ENCODE assay signal across 17 cellular contexts in the genomic region with DNA sequence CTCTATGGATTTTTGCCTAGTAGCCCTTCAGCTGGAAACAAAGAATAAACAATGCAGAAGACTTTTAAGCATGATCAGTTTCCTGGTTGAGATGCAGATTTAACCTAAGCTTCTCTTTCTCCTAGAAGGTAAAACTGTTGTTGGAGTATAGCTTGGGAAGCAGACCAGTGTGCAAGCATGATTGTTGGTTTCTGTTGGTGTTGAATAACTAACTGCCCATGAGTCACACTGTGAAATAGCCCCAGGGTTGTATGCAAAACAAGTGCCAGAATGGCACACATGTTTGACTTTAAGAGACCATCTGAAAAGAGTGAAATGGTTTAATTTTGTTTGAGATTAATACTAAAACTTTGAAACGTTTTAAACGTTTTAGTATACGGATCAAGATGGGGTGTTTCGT.
DNase-seq lines count a peak whose midpoint lies in the region; ATAC-seq and TF ChIP-seq lines count a peak whose summit lies in the region.
"Had no signal": no experiment of that assay in that cellular context is flagged by ENCODE, and none has a peak within 500 bp of the region (broad histone marks: within the 10 kb centered on the region; RNA-seq: fewer than 3 reads in every experiment).

No MANE protein-coding gene starts in this region.

- no peak overlapping the region for H3K4me3 Mint-ChIP-seq in activated naive CD4-positive, alpha-beta T cell treated with anti-CD3 and anti-CD28 coated beads, Interleukin-2, amount 10 ng/mL, durations not matched to agents 7 days and 5 days
- H3K4me3 Mint-ChIP-seq: activated B cell treated with CpG ODN at 0.5 μM for 24 hours; CD4-positive, CD25-positive, alpha-beta regulatory T cell; immature natural killer cell; stimulated activated naive CD8-positive, alpha-beta T cell treated with anti-CD3 and anti-CD28 coated beads, Interleukin-15, amount 100 ng/mL, for 72 hours had no signal

- H3K4me1 ChIP-seq in Panc1 (ENCODE audit: control insufficient read depth, insufficient read depth, low read length), result peaks cover 8% of the 10 kb centered on the region
- H3K4me1 ChIP-seq in fibroblast of lung (ENCODE audit: control insufficient read depth, extremely low read depth, insufficient read depth, low read length), result no peaks in the 10 kb centered on the region
- H3K4me1 ChIP-seq: Peyer's patch had no signal

- H3K4me1 Mint-ChIP-seq in activated naive CD4-positive, alpha-beta T cell treated with anti-CD3 and anti-CD28 coated beads, Interleukin-2, amount 10 ng/mL, durations not matched to agents 7 days and 5 days, result no peaks in the 10 kb centered on the region
- H3K4me1 Mint-ChIP-seq: activated B cell treated with CpG ODN at 0.5 μM for 24 hours; CD4-positive, CD25-positive, alpha-beta regulatory T cell; immature natural killer cell; stimulated activated naive CD8-positive, alpha-beta T cell treated with anti-CD3 and anti-CD28 coated beads, Interleukin-15, amount 100 ng/mL, for 72 hours had no signal

- H3K9me3 ChIP-seq in Panc1 (ENCODE audit: control insufficient read depth, insufficient read depth, low read depth, low read length) (no peaks in the 10 kb centered on the region), fibroblast of lung (ENCODE audit: control insufficient read depth, insufficient read depth, low read depth, low read length) (no peaks in the 10 kb centered on the region)
- H3K9me3 ChIP-seq: Peyer's patch had no signal

- POLR2A ChIA-PET in AG04449 (lab: Yijun Ruan, JAX), result interaction anchor here (0.8 kb wide), 1 partner anchor 8 kb away, joined by 3 read pairs; no protein-coding TSS in a partner anchor
- POLR2A ChIA-PET in Panc1 (lab: Charles Lee), result no interaction called here

- TF ChIP-seq CTCF in AG04449 (IDR thresholded peaks at IDR 0.05; ENCODE audit: insufficient read depth, low read length, missing control alignments), result no peak
- no peak for TF ChIP-seq CTCF in Panc1 (IDR thresholded peaks at IDR 0.05)
- no peak for TF ChIP-seq CTCF in fibroblast of lung (conservative IDR thresholded peaks at IDR 0.05 in 1 of 2, IDR thresholded peaks at IDR 0.05 in 1 of 2; ENCODE audit: low read depth in 1 of 2, low read length in 2 of 2)

- in situ Hi-C loops in Panc1 (cut with HindIII; ENCODE audit: low pct_unique_long_range_greater_than_20kb, low sequenced_read_pairs), result no loop called here

- no TSS peak for BruUV-seq in Panc1 (replicated peaks; lab: Mats Ljungman, UMichigan)

- no peaks in the 10 kb centered on the region for H4K20me1 ChIP-seq in fibroblast of lung (ENCODE audit: control insufficient read depth, extremely low read depth, insufficient read depth, low read length)

- H3K36me3 ChIP-seq in Panc1 (ENCODE audit: control insufficient read depth, insufficient read depth, low read length) (peaks cover 3% of the 10 kb centered on the region), fibroblast of lung (ENCODE audit: control insufficient read depth, insufficient read depth, low read length) (no peaks in the 10 kb centered on the region)
- H3K36me3 ChIP-seq: Peyer's patch had no signal

- CTCF ChIA-PET in AG04449 (lab: Yijun Ruan, JAX), result no interaction called here
- CTCF ChIA-PET in Panc1 (lab: Charles Lee), result interaction anchor here (0.6 to 0.8 kb wide), 2 partner anchors 70 to 89 kb away, joined by 4 read pairs; no protein-coding TSS in a partner anchor
- CTCF ChIA-PET in activated naive CD4-positive, alpha-beta T cell treated with anti-CD3 and anti-CD28 coated beads, Interleukin-2, amount 10 ng/mL, durations not matched to agents 7 days and 5 days (lab: Charles Lee), result no interaction called here

- H3K27me3 ChIP-seq in Panc1 (ENCODE audit: control insufficient read depth, insufficient read depth, low read length) (no peaks in the 10 kb centered on the region), fibroblast of lung (ENCODE audit: control insufficient read depth, insufficient read depth, low read length) (no peaks in the 10 kb centered on the region)
- H3K27me3 ChIP-seq: Peyer's patch had no signal

- H3K4me3 ChIP-seq in AG04449 (ENCODE audit: low read depth, low read length) (no peak overlapping the region), Panc1 (ENCODE audit: low read depth in 2 of 2, low read length in 2 of 2) (no peak overlapping the region), fibroblast of lung (replicated peaks in 1 of 4; ENCODE audit: control extremely low read depth in 1 of 4, insufficient read depth in 1 of 4, low read depth in 3 of 4, low read length in 4 of 4) (no peak overlapping the region)
- H3K4me3 ChIP-seq: Peyer's patch had no signal

- H3K9ac ChIP-seq in fibroblast of lung (ENCODE audit: insufficient read depth, low read length), result no peak overlapping the region

- DNase-seq in AG04449 (ENCODE audit: low read depth, low spot score) (peak; percentile 14), Panc1 (ENCODE audit: low read depth, low spot score) (peak; percentile 8), fibroblast of lung (ENCODE audit: low read depth in 2 of 2) (peak; percentile 31 to 44), NCI-H1105 (lab: John Stamatoyannopoulos, UW) (no peak)
- DNase-seq in activated CD8-positive, alpha-beta memory T cell treated with anti-CD3 and anti-CD28 coated beads, Interleukin-2, amount 50 U/mL, for 4 hours, result no peak
- no peak for DNase-seq in activated naive CD4-positive, alpha-beta T cell treated with anti-CD3 and anti-CD28 coated beads, Interleukin-2, amount 10 ng/mL, durations not matched to agents 7 days and 5 days
- DNase-seq in activated effector memory CD4-positive, alpha-beta T cell treated with anti-CD3 and anti-CD28 coated beads, Interleukin-2, amount 50 U/mL, for 16 hours, result no peak
- DNase-seq: activated B cell treated with CpG ODN at 0.5 μM for 24 hours; activated gamma-delta T cell; CD4-positive, CD25-positive, alpha-beta regulatory T cell; effector CD8-positive, alpha-beta T cell; immature natural killer cell; NCI-H1048; nucleus accumbens; Peyer's patch; stimulated activated naive CD8-positive, alpha-beta T cell treated with anti-CD3 and anti-CD28 coated beads, Interleukin-15, amount 100 ng/mL, for 72 hours had no signal

- H3K4me2 ChIP-seq in fibroblast of lung (ENCODE audit: extremely low read depth, insufficient read depth, low read length), result no peak overlapping the region

- no peak overlapping the region for H3K27ac Mint-ChIP-seq in activated naive CD4-positive, alpha-beta T cell treated with anti-CD3 and anti-CD28 coated beads, Interleukin-2, amount 10 ng/mL, durations not matched to agents 7 days and 5 days
- H3K27ac Mint-ChIP-seq: activated B cell treated with CpG ODN at 0.5 μM for 24 hours; CD4-positive, CD25-positive, alpha-beta regulatory T cell; immature natural killer cell; stimulated activated naive CD8-positive, alpha-beta T cell treated with anti-CD3 and anti-CD28 coated beads, Interleukin-15, amount 100 ng/mL, for 72 hours had no signal

- H3K9me3 Mint-ChIP-seq in activated naive CD4-positive, alpha-beta T cell treated with anti-CD3 and anti-CD28 coated beads, Interleukin-2, amount 10 ng/mL, durations not matched to agents 7 days and 5 days, result no peaks in the 10 kb centered on the region
- H3K9me3 Mint-ChIP-seq: activated B cell treated with CpG ODN at 0.5 μM for 24 hours; immature natural killer cell; stimulated activated naive CD8-positive, alpha-beta T cell treated with anti-CD3 and anti-CD28 coated beads, Interleukin-15, amount 100 ng/mL, for 72 hours had no signal

- no peak overlapping the region for H2AFZ ChIP-seq in fibroblast of lung (ENCODE audit: low read length)

- H3K36me3 Mint-ChIP-seq in activated naive CD4-positive, alpha-beta T cell treated with anti-CD3 and anti-CD28 coated beads, Interleukin-2, amount 10 ng/mL, durations not matched to agents 7 days and 5 days, result no peaks in the 10 kb centered on the region
- H3K36me3 Mint-ChIP-seq: CD4-positive, CD25-positive, alpha-beta regulatory T cell had no signal

- H3K79me2 ChIP-seq in fibroblast of lung (ENCODE audit: control insufficient read depth, insufficient read depth, low read length), result no peaks in the 10 kb centered on the region

- peaks cover 9% of the 10 kb centered on the region for H3K27me3 Mint-ChIP-seq in activated naive CD4-positive, alpha-beta T cell treated with anti-CD3 and anti-CD28 coated beads, Interleukin-2, amount 10 ng/mL, durations not matched to agents 7 days and 5 days

- H3K27ac ChIP-seq in Panc1 (ENCODE audit: low read length) (peak overlapping the region; percentile 45; the same call in 1 of the 2 replicates), fibroblast of lung (ENCODE audit: insufficient read depth, low read length) (no peak overlapping the region)
- H3K27ac ChIP-seq: Peyer's patch had no signal

- intact Hi-C loops in Panc1 (cut with micrococcal nuclease; ENCODE audit: unreplicated experiment), result no loop called here

- ATAC-seq in GM18870 (IDR thresholded peaks at IDR 0.05; ENCODE audit: unreplicated experiment) (peak; percentile 53), Panc1 (peak; percentile 72; the same call in 1 of the 2 replicates)
- ATAC-seq: stimulated activated naive CD8-positive, alpha-beta T cell treated with anti-CD3 and anti-CD28 coated beads, Interleukin-15, amount 100 ng/mL, for 72 hours had no signal

Comparison
In these comparisons a context has a peak if more than half of its experiments do, and no peak if none do; other contexts are left out.
1. DNase-seq: peak in AG04449 (single experiment), Panc1 (single experiment) and fibroblast of lung (2 of 2); none in activated CD8-positive, alpha-beta memory T cell treated with anti-CD3 and anti-CD28 coated beads, Interleukin-2, amount 50 U/mL, for 4 hours (single experiment), activated naive CD4-positive, alpha-beta T cell treated with anti-CD3 and anti-CD28 coated beads, Interleukin-2, amount 10 ng/mL, durations not matched to agents 7 days and 5 days (single experiment), NCI-H1105 (single experiment) and activated effector memory CD4-positive, alpha-beta T cell treated with anti-CD3 and anti-CD28 coated beads, Interleukin-2, amount 50 U/mL, for 16 hours (single experiment).